In genomic region chr12:32535260-32535999, GRCh38 we compare ENCODE assay signal across 8 cellular contexts.
A peak's percentile ranks its signal among the peaks of the same experiment; 100 is the strongest.
DNase-seq lines count a peak whose midpoint lies in the region; ATAC-seq, FAIRE-seq and TF ChIP-seq lines count a peak whose summit lies in the region.

No MANE protein-coding gene starts in this region.

- H3K27me3 ChIP-seq in BJ (ENCODE audit: control insufficient read depth, insufficient read depth, low read length) (no peaks in the 10 kb centered on the region), astrocyte (ENCODE audit: insufficient read depth, low read length) (no peaks in the 10 kb centered on the region), gastrocnemius medialis (no peaks in the 10 kb centered on the region)

- H3K36me3 ChIP-seq in BJ (ENCODE audit: control insufficient read depth, insufficient read depth, low read length) (no peaks in the 10 kb centered on the region), astrocyte (ENCODE audit: insufficient read depth, low read length) (no peaks in the 10 kb centered on the region), gastrocnemius medialis (no peaks in the 10 kb centered on the region)

- H3K4me3 ChIP-seq in BJ (ENCODE audit: low read depth, low read length) (peak overlapping the region; percentile 52), astrocyte (ENCODE audit: insufficient read depth, low read depth, low read length) (peak overlapping the region; percentile 71), gastrocnemius medialis (peak overlapping the region; percentile 49 to 62 (median 58))

- peak overlapping the region; percentile 85 for H3K4me2 ChIP-seq in astrocyte (ENCODE audit: low read length)

- FAIRE-seq in astrocyte (lab: Jason Lieb, UNC) = no peak

- TF ChIP-seq POLR2A in gastrocnemius medialis (IDR thresholded peaks at IDR 0.05) = peak; percentile 39 to 58

- H3K4me1 Mint-ChIP-seq in astrocyte (ENCODE audit: low read depth, unreplicated experiment) = peaks cover 25% of the 10 kb centered on the region

- peak overlapping the region; percentile 88 for H3K9ac ChIP-seq in astrocyte (ENCODE audit: low read length)

- DNase-seq in BJ (ENCODE audit: low read depth) (no peak), NCI-H446 (lab: John Stamatoyannopoulos, UW) (peak; percentile 61 to 80), astrocyte (ENCODE audit: low read depth) (peak; percentile 58), iPS-NIHi11 (ENCODE audit: low spot score) (peak; percentile 70), gastrocnemius medialis (peak; percentile 83 to 84)

- H3K79me2 ChIP-seq in astrocyte (ENCODE audit: insufficient read depth, low read length) = peaks cover 58% of the 10 kb centered on the region

- H3K27ac ChIP-seq in astrocyte (ENCODE audit: low read depth, low read length) = peak overlapping the region; percentile 84
- H3K27ac ChIP-seq in gastrocnemius medialis = peak overlapping the region; percentile 71 to 92 (median 80)

- peak overlapping the region; percentile 53 for H3K27ac Mint-ChIP-seq in astrocyte (ENCODE audit: unreplicated experiment)

- TF ChIP-seq CTCF in BJ (IDR thresholded peaks at IDR 0.05; ENCODE audit: insufficient read depth, low read depth, low read length) = no peak
- no peak for TF ChIP-seq CTCF in astrocyte (IDR thresholded peaks at IDR 0.05; ENCODE audit: insufficient read depth, low read depth, low read length)
- TF ChIP-seq CTCF in gastrocnemius medialis (IDR thresholded peaks at IDR 0.05 in 4 of 5, conservative IDR thresholded peaks at IDR 0.05 in 1 of 5) = no peak

- CTCF ChIA-PET in BJ (lab: Yijun Ruan, JAX) = no interaction called here

- in situ Hi-C loops in gastrocnemius medialis (cut with MboI; ENCODE audit: low sequenced_read_pairs in 4 of 4) = no loop called here

- peak overlapping the region; percentile 61 for H3K4me3 Mint-ChIP-seq in astrocyte (ENCODE audit: unreplicated experiment)

- H3K9me3 ChIP-seq in astrocyte (ENCODE audit: insufficient read depth, low read depth, low read length) = no peaks in the 10 kb centered on the region
- no peaks in the 10 kb centered on the region for H3K9me3 ChIP-seq in gastrocnemius medialis

- H3K36me3 Mint-ChIP-seq in astrocyte (ENCODE audit: low read depth, unreplicated experiment) = no peaks in the 10 kb centered on the region

- no peaks in the 10 kb centered on the region for H3K9me3 Mint-ChIP-seq in astrocyte (ENCODE audit: unreplicated experiment)

- POLR2A ChIA-PET in BJ (lab: Charles Lee) = interaction anchor here (0.9 kb wide), 1 partner anchor 10 kb away, joined by 3 read pairs; no protein-coding TSS in a partner anchor

- H3K4me1 ChIP-seq in astrocyte (ENCODE audit: insufficient read depth, low read length) (peaks cover 5% of the 10 kb centered on the region), gastrocnemius medialis (peaks cover 59 to 75% of the 10 kb centered on the region in 2 donors)

- intact Hi-C loops in gastrocnemius medialis (cut with DNase I; ENCODE audit: low total_unique reads) = loop anchor here (1.0 to 5.0 kb wide), 4 partner anchors 31 to 1487 kb away; partner anchors contain the start of genes ALG10 and DNM1L

- no peaks in the 10 kb centered on the region for H3K27me3 Mint-ChIP-seq in astrocyte (ENCODE audit: low read depth, unreplicated experiment)

- peak; percentile 80 for ATAC-seq in HG02642 (IDR thresholded peaks at IDR 0.05; ENCODE audit: poor library complexity, unreplicated experiment)
- peak; percentile 70 to 84 for ATAC-seq in gastrocnemius medialis
- no peak for ATAC-seq in GM18502 (IDR thresholded peaks at IDR 0.05; ENCODE audit: poor library complexity, unreplicated experiment)
- ATAC-seq in GM21619 (IDR thresholded peaks at IDR 0.05; ENCODE audit: unreplicated experiment) = no peak

- H4K20me1 ChIP-seq in astrocyte (ENCODE audit: insufficient read depth, low read length) = peaks cover 14% of the 10 kb centered on the region

- no peak overlapping the region for H2AFZ ChIP-seq in astrocyte (ENCODE audit: low read depth, low read length)

Comparison
In these comparisons a context has a peak if more than half of its experiments do, and no peak if none do; other contexts are left out.
1. ATAC-seq: peak in HG02642 (single experiment) and gastrocnemius medialis (2 of 2); none in GM18502 (single experiment) and GM21619 (single experiment).
2. Peak in every context shown above with its lines, with median percentiles within 50 percentile points of each other: H3K4me3 ChIP-seq.